Comparison of ENCODE assay signal across 12 cellular contexts in genomic region chr18:31683106-31683505, GRCh38. TPM values are rescaled to one million over a fixed set of nuclear protein-coding genes. Genes with fewer than 3 reads are reported as not detected.
A peak's percentile ranks its signal among the peaks of the same experiment; 100 is the strongest.
DNase-seq lines count a peak whose midpoint lies in the region; TF ChIP-seq lines count a peak whose summit lies in the region.
"Had no signal": no experiment of that assay in that cellular context is flagged by ENCODE, and none has a peak within 500 bp of the region (broad histone marks: within the 10 kb centered on the region; RNA-seq: fewer than 3 reads in every experiment).

No MANE protein-coding gene starts in this region.

- no peak overlapping the region for H3K27ac Mint-ChIP-seq in activated CD4-positive, alpha-beta T cell treated with anti-CD3 and anti-CD28 coated beads, Interleukin-2, amount 10 ng/mL, durations not matched to agents 24 days and 14 days
- H3K27ac Mint-ChIP-seq in endothelial cell (ENCODE audit: unreplicated experiment) = no peak overlapping the region
- no peak overlapping the region for H3K27ac Mint-ChIP-seq in osteocyte (ENCODE audit: unreplicated experiment)

- H3K4me3 Mint-ChIP-seq in activated CD4-positive, alpha-beta T cell treated with anti-CD3 and anti-CD28 coated beads, Interleukin-2, amount 10 ng/mL, durations not matched to agents 24 days and 14 days = peak overlapping the region; percentile 89
- H3K4me3 Mint-ChIP-seq in endothelial cell (ENCODE audit: unreplicated experiment) (peak overlapping the region; percentile 97), osteocyte (ENCODE audit: unreplicated experiment) (peak overlapping the region; percentile 92)

- H3K9me3 Mint-ChIP-seq in activated CD4-positive, alpha-beta T cell treated with anti-CD3 and anti-CD28 coated beads, Interleukin-2, amount 10 ng/mL, durations not matched to agents 24 days and 14 days = no peaks in the 10 kb centered on the region
- no peaks in the 10 kb centered on the region for H3K9me3 Mint-ChIP-seq in endothelial cell (ENCODE audit: unreplicated experiment)
- no peaks in the 10 kb centered on the region for H3K9me3 Mint-ChIP-seq in osteocyte (ENCODE audit: unreplicated experiment)

- 77 to 78% methylated on average over 5 of the region's 5 CpGs for WGBS in lower leg skin, 2 donors

- no peak for DNase-seq in activated CD4-positive, alpha-beta T cell treated with anti-CD3 and anti-CD28 coated beads, Interleukin-2, amount 10 ng/mL, durations not matched to agents 24 days and 14 days
- DNase-seq in activated CD4-positive, alpha-beta T cell treated with anti-CD3 and anti-CD28 coated beads for 4 hours = no peak
- DNase-seq in NCI-H69 (lab: John Stamatoyannopoulos, UW) = peak; percentile 60
- DNase-seq in endothelial cell (ENCODE audit: low spot score) = no peak
- DNase-seq in osteocyte (ENCODE audit: extremely low spot score, unreplicated experiment) = no peak
- DNase-seq in cerebellar nuclear complex (lab: John Stamatoyannopoulos, UW) = no peak
- no peak for DNase-seq in pons (ENCODE audit: low spot score)
- no peak for DNase-seq in lower leg skin (ENCODE audit: low spot score in 2 of 2)
- DNase-seq: DMS79 treated with DMSO at 0.1 percent for 48 hours, NCI-H446 treated with DMSO at 0.1 percent for 48 hours, Right ventricle myocardium superior, small intestine had no signal

- H3K36me3 Mint-ChIP-seq in activated CD4-positive, alpha-beta T cell treated with anti-CD3 and anti-CD28 coated beads, Interleukin-2, amount 10 ng/mL, durations not matched to agents 24 days and 14 days (ENCODE audit: low read depth) = no peaks in the 10 kb centered on the region
- H3K36me3 Mint-ChIP-seq in endothelial cell (ENCODE audit: low read depth, unreplicated experiment) = peaks cover 3% of the 10 kb centered on the region
- H3K36me3 Mint-ChIP-seq in osteocyte (ENCODE audit: unreplicated experiment) = no peaks in the 10 kb centered on the region

- H3K4me1 Mint-ChIP-seq in activated CD4-positive, alpha-beta T cell treated with anti-CD3 and anti-CD28 coated beads, Interleukin-2, amount 10 ng/mL, durations not matched to agents 24 days and 14 days = peaks cover 12% of the 10 kb centered on the region
- H3K4me1 Mint-ChIP-seq in endothelial cell (ENCODE audit: unreplicated experiment) = peaks cover 37% of the 10 kb centered on the region
- peaks cover 16% of the 10 kb centered on the region for H3K4me1 Mint-ChIP-seq in osteocyte (ENCODE audit: unreplicated experiment)

- no peak for TF ChIP-seq POLR2A in lower leg skin (IDR thresholded peaks at IDR 0.05)

- intact Hi-C loops in activated CD4-positive, alpha-beta T cell treated with anti-CD3 and anti-CD28 coated beads, Interleukin-2, amount 10 ng/mL, durations not matched to agents 24 days and 14 days (cut with micrococcal nuclease) = loop anchor here (10.0 kb wide), 1 partner anchor 48 kb away; no protein-coding TSS in a partner anchor
- intact Hi-C loops in lower leg skin (cut with DNase I; ENCODE audit: low total_unique reads) = no loop called here

- H3K27me3 Mint-ChIP-seq in activated CD4-positive, alpha-beta T cell treated with anti-CD3 and anti-CD28 coated beads, Interleukin-2, amount 10 ng/mL, durations not matched to agents 24 days and 14 days = peaks cover 60% of the 10 kb centered on the region
- peaks cover 10% of the 10 kb centered on the region for H3K27me3 Mint-ChIP-seq in endothelial cell (ENCODE audit: unreplicated experiment)
- H3K27me3 Mint-ChIP-seq in osteocyte (ENCODE audit: unreplicated experiment) = no peaks in the 10 kb centered on the region

- no peak for TF ChIP-seq CTCF in endothelial cell (IDR thresholded peaks at IDR 0.05; ENCODE audit: unreplicated experiment)
- no peak for TF ChIP-seq CTCF in osteocyte (IDR thresholded peaks at IDR 0.05)
- no peak for TF ChIP-seq CTCF in lower leg skin (IDR thresholded peaks at IDR 0.05)

- no peak overlapping the region for H3K4me3 ChIP-seq in lower leg skin (ENCODE audit: low read depth, poor library complexity, severe bottlenecking)

RNA-seq across cellular contexts. Expression of gene B4GALT6, which starts 1.3 kb away (rescaled TPM):
- total RNA-seq in activated CD4-positive, alpha-beta T cell treated with anti-CD3 and anti-CD28 coated beads, Interleukin-2, amount 10 ng/mL, durations not matched to agents 24 days and 14 days = 2.4 and 2.8 TPM in 2 replicates
- 31.6 TPM for total RNA-seq in endothelial cell (ENCODE audit: unreplicated experiment)
- total RNA-seq in osteocyte = 13.9 and 14.4 TPM in 2 replicates
- 1 to 10 TPM; 1.3 to 2.1 (median 1.6) TPM for total RNA-seq in lower leg skin
